Comparison of ENCODE assay signal across 1 cellular context in genomic region chr3:70738310-70738681, GRCh38.
TF ChIP-seq lines count a peak whose summit lies in the region.

No MANE protein-coding gene starts in this region.

TF ChIP-seq in H1, 55 proteins besides CTCF, POLR2A, EP300 and RAD21:
- TF ChIP-seq TEAD4 (IDR thresholded peaks at IDR 0.05; ENCODE audit: low read depth, low read length) = no peak
- TF ChIP-seq SRF (IDR thresholded peaks at IDR 0.05; ENCODE audit: low read depth, low read length) = no peak
- no peak for TF ChIP-seq SUZ12 (IDR thresholded peaks at IDR 0.05; ENCODE audit: low read length)
- TF ChIP-seq CTBP2 (IDR thresholded peaks at IDR 0.05; ENCODE audit: borderline replicate concordance, insufficient read depth, insufficient read length, low read length) = no peak
- no peak for TF ChIP-seq SP2 (IDR thresholded peaks at IDR 0.05; ENCODE audit: low read length)
- TF ChIP-seq ASH2L (IDR thresholded peaks at IDR 0.05; ENCODE audit: low read length) = no peak
- TF ChIP-seq CEBPB (IDR thresholded peaks at IDR 0.05; ENCODE audit: low read depth, low read length) = no peak
- no peak for TF ChIP-seq SAP30 (IDR thresholded peaks at IDR 0.05; ENCODE audit: insufficient read depth, insufficient replicate concordance, low read length)
- TF ChIP-seq CREB1 (IDR thresholded peaks at IDR 0.05) = no peak
- TF ChIP-seq POU5F1 (IDR thresholded peaks at IDR 0.05; ENCODE audit: low read depth, low read length) = no peak
- no peak for TF ChIP-seq HDAC6 (IDR thresholded peaks at IDR 0.05; ENCODE audit: low read depth, low read length)
- TF ChIP-seq EZH2 (IDR thresholded peaks at IDR 0.05; ENCODE audit: low read depth, low read length, severe bottlenecking) = no peak
- no peak for TF ChIP-seq ZNF274 (IDR thresholded peaks at IDR 0.05; ENCODE audit: borderline replicate concordance, extremely low read depth, low read length)
